In the genomic region with DNA sequence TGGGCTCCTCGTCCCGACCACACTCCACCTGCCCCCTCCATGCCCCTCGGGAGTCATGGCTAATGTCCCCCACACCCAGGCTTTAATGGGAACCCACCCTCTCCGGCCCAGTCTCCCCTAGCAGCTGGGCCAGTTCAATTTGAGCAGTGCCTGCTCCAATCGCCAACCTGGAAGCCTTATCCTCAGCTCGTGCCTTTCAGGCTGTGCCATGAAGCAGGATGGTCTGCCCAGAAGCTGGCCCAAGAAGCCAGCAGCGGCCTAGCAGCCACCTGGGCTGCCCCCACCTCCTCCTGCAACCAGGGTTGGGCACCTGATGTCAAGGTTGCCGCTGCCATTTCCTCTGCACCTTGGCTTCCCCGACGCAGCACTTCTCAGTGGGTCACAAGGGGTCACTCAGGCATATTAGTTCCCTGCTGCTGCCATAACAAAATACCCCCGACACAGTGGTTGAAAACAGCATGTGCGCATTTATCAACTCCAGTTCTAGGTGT, we compare ENCODE assay signal across 1 cellular context.
TF ChIP-seq lines count a peak whose summit lies in the region.

No MANE protein-coding gene starts in this region.

TF ChIP-seq in HCT116, 20 proteins besides CTCF, POLR2A, EP300 and RAD21:
- TF ChIP-seq MAX (IDR thresholded peaks at IDR 0.05) (no peak), ZFX (IDR thresholded peaks at IDR 0.05) (no peak), POLR2AphosphoS5 (IDR thresholded peaks at IDR 0.05; ENCODE audit: low read depth, low read length) (no peak), YY1 (IDR thresholded peaks at IDR 0.05; ENCODE audit: extremely low read depth, insufficient replicate concordance, low read depth, low read length) (no peak), FOSL1 (IDR thresholded peaks at IDR 0.05; ENCODE audit: low read depth) (no peak), ATF3 (IDR thresholded peaks at IDR 0.05) (no peak), SP1 (IDR thresholded peaks at IDR 0.05; ENCODE audit: low read depth) (no peak), ZBTB33 (IDR thresholded peaks at IDR 0.05; ENCODE audit: extremely low read depth, insufficient replicate concordance, low read length) (no peak), CBX3 (IDR thresholded peaks at IDR 0.05; ENCODE audit: low read depth) (no peak)
- TF ChIP-seq, protein P1, sequence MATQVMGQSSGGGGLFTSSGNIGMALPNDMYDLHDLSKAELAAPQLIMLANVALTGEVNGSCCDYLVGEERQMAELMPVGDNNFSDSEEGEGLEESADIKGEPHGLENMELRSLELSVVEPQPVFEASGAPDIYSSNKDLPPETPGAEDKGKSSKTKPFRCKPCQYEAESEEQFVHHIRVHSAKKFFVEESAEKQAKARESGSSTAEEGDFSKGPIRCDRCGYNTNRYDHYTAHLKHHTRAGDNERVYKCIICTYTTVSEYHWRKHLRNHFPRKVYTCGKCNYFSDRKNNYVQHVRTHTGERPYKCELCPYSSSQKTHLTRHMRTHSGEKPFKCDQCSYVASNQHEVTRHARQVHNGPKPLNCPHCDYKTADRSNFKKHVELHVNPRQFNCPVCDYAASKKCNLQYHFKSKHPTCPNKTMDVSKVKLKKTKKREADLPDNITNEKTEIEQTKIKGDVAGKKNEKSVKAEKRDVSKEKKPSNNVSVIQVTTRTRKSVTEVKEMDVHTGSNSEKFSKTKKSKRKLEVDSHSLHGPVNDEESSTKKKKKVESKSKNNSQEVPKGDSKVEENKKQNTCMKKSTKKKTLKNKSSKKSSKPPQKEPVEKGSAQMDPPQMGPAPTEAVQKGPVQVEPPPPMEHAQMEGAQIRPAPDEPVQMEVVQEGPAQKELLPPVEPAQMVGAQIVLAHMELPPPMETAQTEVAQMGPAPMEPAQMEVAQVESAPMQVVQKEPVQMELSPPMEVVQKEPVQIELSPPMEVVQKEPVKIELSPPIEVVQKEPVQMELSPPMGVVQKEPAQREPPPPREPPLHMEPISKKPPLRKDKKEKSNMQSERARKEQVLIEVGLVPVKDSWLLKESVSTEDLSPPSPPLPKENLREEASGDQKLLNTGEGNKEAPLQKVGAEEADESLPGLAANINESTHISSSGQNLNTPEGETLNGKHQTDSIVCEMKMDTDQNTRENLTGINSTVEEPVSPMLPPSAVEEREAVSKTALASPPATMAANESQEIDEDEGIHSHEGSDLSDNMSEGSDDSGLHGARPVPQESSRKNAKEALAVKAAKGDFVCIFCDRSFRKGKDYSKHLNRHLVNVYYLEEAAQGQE (IDR thresholded peaks at IDR 0.05; ENCODE audit: low read depth), result no peak
